Comparison of ENCODE assay signal across 8 cellular contexts in genomic region chr2:176187306-176188217, GRCh38. TPM values are rescaled to one million over a fixed set of nuclear protein-coding genes. Genes with fewer than 3 reads are reported as not detected.
A peak's percentile ranks its signal among the peaks of the same experiment; 100 is the strongest.
DNase-seq lines count a peak whose midpoint lies in the region; ATAC-seq, FAIRE-seq and TF ChIP-seq lines count a peak whose summit lies in the region.

No MANE protein-coding gene starts in this region.

- H4K20me1 ChIP-seq in OCI-LY7 (ENCODE audit: insufficient read depth, low read length) = no peaks in the 10 kb centered on the region

- no peak overlapping the region for H3K27ac ChIP-seq in esophagus (ENCODE audit: low read depth in 2 of 2, low read length in 1 of 2)
- H3K27ac ChIP-seq in ovary = no peak overlapping the region
- H3K27ac ChIP-seq in OCI-LY7 (ENCODE audit: low read depth, low read length, poor library complexity, severe bottlenecking) = no peak overlapping the region

- H3K27me3 ChIP-seq in esophagus (ENCODE audit: control insufficient read depth in 1 of 2, insufficient read depth in 2 of 2, low read length in 2 of 2) (peaks cover 0 to 25% of the 10 kb centered on the region in 2 donors), ovary (no peaks in the 10 kb centered on the region)

- no peaks in the 10 kb centered on the region for H3K79me2 ChIP-seq in OCI-LY7 (ENCODE audit: insufficient read depth, low read depth, low read length)

- H3K36me3 ChIP-seq in esophagus (ENCODE audit: control insufficient read depth in 2 of 2, insufficient read depth in 2 of 2, low read length in 1 of 2) (no peaks in the 10 kb centered on the region), ovary (no peaks in the 10 kb centered on the region), OCI-LY7 (ENCODE audit: insufficient read depth, low read length) (no peaks in the 10 kb centered on the region)

- intact Hi-C loops in activated CD4-positive, alpha-beta T cell treated with anti-CD3 and anti-CD28 coated beads, Interleukin-2, amount 10 ng/mL, durations not matched to agents 24 days and 14 days (cut with micrococcal nuclease) = loop anchor here (1.0 to 2.0 kb wide), 2 partner anchors 8 to 13 kb away; no protein-coding TSS in a partner anchor
- intact Hi-C loops in ovary (cut with DNase I) (no loop called here), OCI-LY7 (cut with micrococcal nuclease; ENCODE audit: unreplicated experiment) (no loop called here)

- CTCF ChIA-PET in OCI-LY7 (lab: Charles Lee; ENCODE audit: unreplicated experiment) = no interaction called here

- peak overlapping the region; percentile 79 for H3K4me3 Mint-ChIP-seq in activated CD4-positive, alpha-beta T cell treated with anti-CD3 and anti-CD28 coated beads, Interleukin-2, amount 10 ng/mL, durations not matched to agents 24 days and 14 days

- DNase-seq in activated CD4-positive, alpha-beta T cell treated with anti-CD3 and anti-CD28 coated beads, Interleukin-2, amount 10 ng/mL, durations not matched to agents 24 days and 14 days = peak; percentile 62
- DNase-seq in activated CD4-positive, alpha-beta T cell treated with anti-CD3 and anti-CD28 coated beads for 48 hours = no peak
- peak; percentile 32 for DNase-seq in RCC 7860 (ENCODE audit: low spot score)
- no peak for DNase-seq in ovary
- no peak for DNase-seq in OCI-LY7 (ENCODE audit: low spot score)
- DNase-seq in HCEC 1CT = no peak

- TF ChIP-seq CTCF in ovary (IDR thresholded peaks at IDR 0.05) (no peak), OCI-LY7 (conservative IDR thresholded peaks at IDR 0.05; ENCODE audit: low read length) (no peak)

- H3K9me3 Mint-ChIP-seq in activated CD4-positive, alpha-beta T cell treated with anti-CD3 and anti-CD28 coated beads, Interleukin-2, amount 10 ng/mL, durations not matched to agents 24 days and 14 days = peaks cover 3% of the 10 kb centered on the region

- peak overlapping the region; percentile 58 to 60 for H3K4me3 ChIP-seq in esophagus (ENCODE audit: low read depth in 1 of 2, low read length in 2 of 2)
- peak overlapping the region; percentile 71 for H3K4me3 ChIP-seq in ovary
- no peak overlapping the region for H3K4me3 ChIP-seq in OCI-LY7 (ENCODE audit: low read depth, low read length, poor library complexity, severe bottlenecking)

- no peak for FAIRE-seq in RCC 7860 (lab: Jason Lieb, UNC)

- ATAC-seq in GM21526 (IDR thresholded peaks at IDR 0.05; ENCODE audit: low FRiP score, unreplicated experiment) = no peak

- TF ChIP-seq POLR2A in ovary (IDR thresholded peaks at IDR 0.05) = no peak

- peaks cover 3 to 17% of the 10 kb centered on the region in 2 donors for H3K4me1 ChIP-seq in esophagus (ENCODE audit: control insufficient read depth in 2 of 2, insufficient read depth in 2 of 2, low read length in 1 of 2)
- H3K4me1 ChIP-seq in ovary (ENCODE audit: insufficient read depth) = peaks cover 2% of the 10 kb centered on the region
- no peaks in the 10 kb centered on the region for H3K4me1 ChIP-seq in OCI-LY7 (ENCODE audit: insufficient read depth, low read length, poor library complexity, severe bottlenecking)

- peaks cover 12% of the 10 kb centered on the region for H3K4me1 Mint-ChIP-seq in activated CD4-positive, alpha-beta T cell treated with anti-CD3 and anti-CD28 coated beads, Interleukin-2, amount 10 ng/mL, durations not matched to agents 24 days and 14 days

- H2AFZ ChIP-seq in OCI-LY7 (ENCODE audit: low read length) = no peak overlapping the region

- TF ChIP-seq EP300 in ovary (IDR thresholded peaks at IDR 0.05) = no peak

- H3K27me3 Mint-ChIP-seq in activated CD4-positive, alpha-beta T cell treated with anti-CD3 and anti-CD28 coated beads, Interleukin-2, amount 10 ng/mL, durations not matched to agents 24 days and 14 days = peaks cover 71% of the 10 kb centered on the region

- H3K9me3 ChIP-seq in esophagus (ENCODE audit: control insufficient read depth in 2 of 2, insufficient read depth in 1 of 2, low read depth in 1 of 2, low read length in 1 of 2) (peaks cover 0 to 8% of the 10 kb centered on the region in 2 donors), ovary (no peaks in the 10 kb centered on the region), OCI-LY7 (ENCODE audit: low read length) (no peaks in the 10 kb centered on the region)

- no peak overlapping the region for H3K4me2 ChIP-seq in OCI-LY7 (ENCODE audit: low read length)

- H3K36me3 Mint-ChIP-seq in activated CD4-positive, alpha-beta T cell treated with anti-CD3 and anti-CD28 coated beads, Interleukin-2, amount 10 ng/mL, durations not matched to agents 24 days and 14 days (ENCODE audit: low read depth) = no peaks in the 10 kb centered on the region

- WGBS in esophagus, 2 donors = 5 to 9% methylated on average over 19 of the region's 19 CpGs
- 7 to 11% (median 7%) methylated on average over 19 of the region's 19 CpGs for WGBS in ovary, 3 donors

- H3K27ac Mint-ChIP-seq in activated CD4-positive, alpha-beta T cell treated with anti-CD3 and anti-CD28 coated beads, Interleukin-2, amount 10 ng/mL, durations not matched to agents 24 days and 14 days = no peak overlapping the region

- BruUV-seq in OCI-LY7 (replicated peaks; lab: Mats Ljungman, UMichigan) = no TSS peak

- H3K9me2 ChIP-seq in OCI-LY7 (ENCODE audit: insufficient read depth, low read length) = no peaks in the 10 kb centered on the region

- POLR2A ChIA-PET in OCI-LY7 (lab: Charles Lee) = no interaction called here

RNA-seq across cellular contexts. Expression of gene HOXD1, which starts 0.9 kb away (rescaled TPM):
- not detected in 2 replicates for total RNA-seq in activated CD4-positive, alpha-beta T cell treated with anti-CD3 and anti-CD28 coated beads, Interleukin-2, amount 10 ng/mL, durations not matched to agents 24 days and 14 days
- polyA plus RNA-seq in esophagus = under 1 TPM; 0.21 to 0.43 TPM
- total RNA-seq in ovary = 1 to 10 TPM in 1 of 7 donors, under 1 TPM in 6; 0.23 to 5.3 (median 0.52) TPM
- under 1 TPM; 0.58 to 0.76 TPM for polyA plus RNA-seq in ovary
- not detected in 2 replicates for total RNA-seq in OCI-LY7 (2014; rRNA removed; shearing (Covaris generic))
- total RNA-seq in OCI-LY7 (2022) = not detected in 2 replicates

RNA-seq across cellular contexts. Expression of gene HOXD3, which starts 30.5 kb away (rescaled TPM):
- total RNA-seq in activated CD4-positive, alpha-beta T cell treated with anti-CD3 and anti-CD28 coated beads, Interleukin-2, amount 10 ng/mL, durations not matched to agents 24 days and 14 days = not detected in 2 replicates
- under 1 TPM; 0.35 to 0.77 TPM for polyA plus RNA-seq in esophagus
- total RNA-seq in ovary = 10 to 100 TPM; 12.5 to 18.7 (median 16.5) TPM
- polyA plus RNA-seq in ovary = 10 to 100 TPM in 1 of 2 donors, 1 to 10 TPM in 1; 6.7 to 10.1 TPM
- total RNA-seq in OCI-LY7 (2014; rRNA removed; shearing (Covaris generic)) = not detected in 2 replicates
- not detected in 2 replicates for total RNA-seq in OCI-LY7 (2022)

RNA-seq across cellular contexts. Expression of gene HOXD4, which starts 36.2 kb away (rescaled TPM):
- total RNA-seq in activated CD4-positive, alpha-beta T cell treated with anti-CD3 and anti-CD28 coated beads, Interleukin-2, amount 10 ng/mL, durations not matched to agents 24 days and 14 days = not detected in 2 replicates
- polyA plus RNA-seq in esophagus (1 to 10 TPM in 1 of 2 donors, under 1 TPM in 1; 0.61 to 1.0 TPM), ovary (10 to 100 TPM in 1 of 2 donors, 1 to 10 TPM in 1; 8.3 to 11.0 TPM)
- total RNA-seq in ovary (10 to 100 TPM in 6 of 7 donors, 1 to 10 TPM in 1; 6.2 to 16.5 (median 12.7) TPM), OCI-LY7 (2022) (not detected in 2 replicates)
- not detected in 2 replicates for total RNA-seq in OCI-LY7 (2014; rRNA removed; shearing (Covaris generic))

RNA-seq across cellular contexts. Expression of gene HOXD8, which starts 58.1 kb away (rescaled TPM):
- total RNA-seq in activated CD4-positive, alpha-beta T cell treated with anti-CD3 and anti-CD28 coated beads, Interleukin-2, amount 10 ng/mL, durations not matched to agents 24 days and 14 days = not detected in 2 replicates
- polyA plus RNA-seq in esophagus (1 to 10 TPM; 1.0 to 1.3 TPM), ovary (10 to 100 TPM; 36.9 to 50.6 TPM)
- total RNA-seq in ovary (10 to 100 TPM; 29.2 to 46.8 (median 33.1) TPM), OCI-LY7 (2022) (not detected in 2 replicates)
- total RNA-seq in OCI-LY7 (2014; rRNA removed; shearing (Covaris generic)) = not detected in 2 replicates

Comparison
In these comparisons a context has a peak if more than half of its experiments do, and no peak if none do; other contexts are left out.
1. DNase-seq: peak in activated CD4-positive, alpha-beta T cell treated with anti-CD3 and anti-CD28 coated beads, Interleukin-2, amount 10 ng/mL, durations not matched to agents 24 days and 14 days (single experiment) and RCC 7860 (single experiment); none in activated CD4-positive, alpha-beta T cell treated with anti-CD3 and anti-CD28 coated beads for 48 hours (single experiment), ovary (0 of 5), OCI-LY7 (single experiment) and HCEC 1CT (single experiment).
2. RNA of gene HOXD3, which starts 30.5 kb away (total RNA-seq): 12.5 to 18.7 TPM in ovary; not detected in activated CD4-positive, alpha-beta T cell treated with anti-CD3 and anti-CD28 coated beads, Interleukin-2, amount 10 ng/mL, durations not matched to agents 24 days and 14 days and not detected in OCI-LY7; every median in the first group is over 10 times any median in the second.